In genomic region chr7:92797693-92798092, GRCh38 we compare ENCODE assay signal across 8 cellular contexts. TPM values are rescaled to one million over a fixed set of nuclear protein-coding genes. Genes with fewer than 3 reads are reported as not detected.
A peak's percentile ranks its signal among the peaks of the same experiment; 100 is the strongest.
DNase-seq lines count a peak whose midpoint lies in the region; ATAC-seq and TF ChIP-seq lines count a peak whose summit lies in the region.

No MANE protein-coding gene starts in this region.

- no peak for TF ChIP-seq POLR2A in breast epithelium (IDR thresholded peaks at IDR 0.05)
- no peak for TF ChIP-seq POLR2A in sigmoid colon (IDR thresholded peaks at IDR 0.05)
- TF ChIP-seq POLR2A in tibial nerve (IDR thresholded peaks at IDR 0.05): no peak

- H3K27ac ChIP-seq in breast epithelium: peak overlapping the region; percentile 26 to 38
- peak overlapping the region; percentile 9 to 60 (median 42) for H3K27ac ChIP-seq in sigmoid colon
- peak overlapping the region in 1 of 4 donors; percentile 22 for H3K27ac ChIP-seq in tibial nerve

- no peaks in the 10 kb centered on the region for H3K4me1 ChIP-seq in breast epithelium
- peaks cover 0 to 52% (median 34%) of the 10 kb centered on the region in 4 donors for H3K4me1 ChIP-seq in sigmoid colon
- H3K4me1 ChIP-seq in tibial nerve: peaks cover 0 to 38% (median 8%) of the 10 kb centered on the region in 4 donors

- H3K36me3 ChIP-seq in breast epithelium (no peaks in the 10 kb centered on the region), sigmoid colon (no peaks in the 10 kb centered on the region), tibial nerve (no peaks in the 10 kb centered on the region)

- TF ChIP-seq CTCF in breast epithelium (IDR thresholded peaks at IDR 0.05) (no peak), sigmoid colon (IDR thresholded peaks at IDR 0.05) (no peak), tibial nerve (IDR thresholded peaks at IDR 0.05) (no peak)

- CTCF ChIA-PET in activated CD4-positive, alpha-beta T cell treated with anti-CD3 and anti-CD28 coated beads for 36 hours (lab: Charles Lee): no interaction called here

- H3K4me1 Mint-ChIP-seq in activated CD4-positive, alpha-beta T cell treated with anti-CD3 and anti-CD28 coated beads for 36 hours: peaks cover 34% of the 10 kb centered on the region

- no peaks in the 10 kb centered on the region for H3K9me3 Mint-ChIP-seq in activated CD4-positive, alpha-beta T cell treated with anti-CD3 and anti-CD28 coated beads for 36 hours (ENCODE audit: low read depth)

- H3K4me3 ChIP-seq in breast epithelium (no peak overlapping the region), sigmoid colon (no peak overlapping the region), tibial nerve (no peak overlapping the region)

- H3K9me3 ChIP-seq in breast epithelium (no peaks in the 10 kb centered on the region), sigmoid colon (no peaks in the 10 kb centered on the region), tibial nerve (no peaks in the 10 kb centered on the region)

- H3K27me3 Mint-ChIP-seq in activated CD4-positive, alpha-beta T cell treated with anti-CD3 and anti-CD28 coated beads for 36 hours: no peaks in the 10 kb centered on the region

- POLR2A ChIA-PET in activated CD4-positive, alpha-beta T cell treated with anti-CD3 and anti-CD28 coated beads for 36 hours (lab: Charles Lee): no interaction called here

- intact Hi-C loops in activated CD4-positive, alpha-beta T cell treated with anti-CD3 and anti-CD28 coated beads for 36 hours (cut with DNase I, micrococcal nuclease): loop anchor here (1.0 to 5.0 kb wide), 3 partner anchors 12 to 40 kb away; no protein-coding TSS in a partner anchor
- intact Hi-C loops in breast epithelium (cut with DNase I; ENCODE audit: low total_unique reads): no loop called here
- intact Hi-C loops in sigmoid colon (cut with DNase I): no loop called here

- DNase-seq in activated CD4-positive, alpha-beta T cell treated with anti-CD3 and anti-CD28 coated beads for 36 hours: peak; percentile 50
- DNase-seq in activated CD4-positive, alpha-beta T cell treated with anti-CD3 and anti-CD28 coated beads for 1 hour: no peak
- DNase-seq in breast epithelium (ENCODE audit: low spot score in 2 of 2) (no peak), sigmoid colon (no peak), COR-L47 (lab: John Stamatoyannopoulos, UW) (no peak), tibial nerve (ENCODE audit: low spot score in 2 of 2) (no peak)

- peaks cover 21% of the 10 kb centered on the region for H3K36me3 Mint-ChIP-seq in activated CD4-positive, alpha-beta T cell treated with anti-CD3 and anti-CD28 coated beads for 36 hours (ENCODE audit: low read depth)

- TF ChIP-seq EP300 in sigmoid colon (IDR thresholded peaks at IDR 0.05): no peak
- no peak for TF ChIP-seq EP300 in tibial nerve (IDR thresholded peaks at IDR 0.05)

- H3K27me3 ChIP-seq in breast epithelium: no peaks in the 10 kb centered on the region
- H3K27me3 ChIP-seq in sigmoid colon: no peaks in the 10 kb centered on the region
- H3K27me3 ChIP-seq in tibial nerve: no peaks in the 10 kb centered on the region

- no peak overlapping the region for H3K27ac Mint-ChIP-seq in activated CD4-positive, alpha-beta T cell treated with anti-CD3 and anti-CD28 coated beads for 36 hours

- 39 to 49% methylated on average over 4 of the region's 4 CpGs for WGBS in sigmoid colon, 2 donors
- WGBS in tibial nerve, 2 donors: 33 to 36% methylated on average over 4 of the region's 4 CpGs

- H3K4me3 Mint-ChIP-seq in activated CD4-positive, alpha-beta T cell treated with anti-CD3 and anti-CD28 coated beads for 36 hours: no peak overlapping the region

- peak; percentile 81 for ATAC-seq in activated CD4-positive, alpha-beta T cell treated with anti-CD3 and anti-CD28 coated beads for 36 hours
- peak; percentile 38 for ATAC-seq in HG03520 (IDR thresholded peaks at IDR 0.05; ENCODE audit: unreplicated experiment)
- ATAC-seq in GM18909 (IDR thresholded peaks at IDR 0.05; ENCODE audit: poor library complexity, unreplicated experiment): no peak

RNA-seq across cellular contexts. Expression of gene CDK6, which starts 38.7 kb away (rescaled TPM):
- total RNA-seq in activated CD4-positive, alpha-beta T cell treated with anti-CD3 and anti-CD28 coated beads for 36 hours: 100 to 1,000 TPM; 118 to 135 TPM
- 10 to 100 TPM; 12.8 to 26.2 (median 23.6) TPM for total RNA-seq in breast epithelium
- 10 to 100 TPM; 13.3 to 25.8 (median 19.9) TPM for total RNA-seq in sigmoid colon
- polyA plus RNA-seq in sigmoid colon: 1 to 10 TPM; 2.4 to 7.1 (median 3.2) TPM
- 10 to 100 TPM; 14.4 to 45.4 (median 26.6) TPM for total RNA-seq in tibial nerve

Comparison
In these comparisons a context has a peak if more than half of its experiments do, and no peak if none do; other contexts are left out.
1. intact Hi-C loops: an anchor here in activated CD4-positive, alpha-beta T cell treated with anti-CD3 and anti-CD28 coated beads for 36 hours (1.0 to 5.0 kb wide); none called in breast epithelium and sigmoid colon.